In genomic region chr6:24702720-24703282, GRCh38 we compare ENCODE assay signal across 15 cellular contexts. TPM values are rescaled to one million over a fixed set of nuclear protein-coding genes. Genes with fewer than 3 reads are reported as not detected.
DNase-seq lines count a peak whose midpoint lies in the region; ATAC-seq, FAIRE-seq and TF ChIP-seq lines count a peak whose summit lies in the region.
"Had no signal": no experiment of that assay in that cellular context is flagged by ENCODE, and none has a peak within 500 bp of the region (broad histone marks: within the 10 kb centered on the region; RNA-seq: fewer than 3 reads in every experiment).

No MANE protein-coding gene starts in this region.

- H3K9ac ChIP-seq in HepG2 (ENCODE audit: insufficient read depth, low read depth, low read length) (no peak overlapping the region), SK-N-MC (ENCODE audit: insufficient read length) (no peak overlapping the region)

- BruUV-seq in HepG2 (replicated peaks; lab: Mats Ljungman, UMichigan), result no TSS peak

- DNase-seq in HepG2 (ENCODE audit: low spot score) (no peak), right lobe of liver (no peak), SK-N-MC (ENCODE audit: low read depth, low spot score) (no peak), immature natural killer cell (no peak), OCI-M1 (lab: John Stamatoyannopoulos, UW) (no peak), GM13977 (ENCODE audit: low spot score) (no peak)
- DNase-seq: adrenal gland, DMS79, foreskin melanocyte, left ventricle myocardium superior, NCI-H187, NCI-H446 had no signal

- TF ChIP-seq EP300 in HepG2 (IDR thresholded peaks at IDR 0.05; ENCODE audit: low read depth in 2 of 2, low read length in 2 of 2), result no peak
- no peak for TF ChIP-seq EP300 in HepG2 (CRISPR knock-in tag; IDR thresholded peaks at IDR 0.05; ENCODE audit: borderline replicate concordance)

- peak overlapping the region; percentile 16 to 60 (median 40) for H3K27ac Mint-ChIP-seq in immature natural killer cell

- H3K36me3 ChIP-seq in HepG2 (replicated peaks in 1 of 2; ENCODE audit: control insufficient read depth in 1 of 2, insufficient read depth in 2 of 2, low read length in 2 of 2) (peaks cover 6 to 46% of the 10 kb centered on the region in 2 experiments), right lobe of liver (peaks cover 13 to 70% (median 37%) of the 10 kb centered on the region in 4 donors), SK-N-MC (ENCODE audit: insufficient read depth, low read length) (peaks cover 74% of the 10 kb centered on the region), thymus (ENCODE audit: control insufficient read depth, insufficient read depth) (peaks cover 31% of the 10 kb centered on the region)

- CTCF ChIA-PET in HepG2 (lab: Yijun Ruan, JAX; ENCODE audit: low intra/inter-chr PET ratio, low total read pairs), result no interaction called here

- TF ChIP-seq CTCF in HepG2 (CRISPR knock-in tag; IDR thresholded peaks at IDR 0.05) (no peak), right lobe of liver (IDR thresholded peaks at IDR 0.05) (no peak), GM13977 (IDR thresholded peaks at IDR 0.05; ENCODE audit: extremely low read depth, insufficient read depth, missing control alignments) (no peak)

- peaks cover 10 to 38% of the 10 kb centered on the region in 2 donors for H3K4me1 Mint-ChIP-seq in immature natural killer cell

- in situ Hi-C loops in HepG2 (cut with HindIII; ENCODE audit: extremely low pct_ligation_motif_present, low pct_unique_long_range_greater_than_20kb) (no loop called here), GM13977 (cut with MboI; ENCODE audit: low pct_unique_long_range_greater_than_20kb, low sequenced_read_pairs, unreplicated experiment) (loop anchor here (25.0 kb wide), 1 partner anchor 310 kb away; no protein-coding TSS in a partner anchor)

- ATAC-seq in HepG2 (peak; percentile 8), right lobe of liver (no peak), HG03039 (IDR thresholded peaks at IDR 0.05; ENCODE audit: unreplicated experiment) (no peak)
- ATAC-seq: left ventricle myocardium superior had no signal

- H3K4me3 Mint-ChIP-seq in immature natural killer cell, result no peak overlapping the region

- H3K9me3 ChIP-seq in HepG2 (ENCODE audit: low read length), result no peaks in the 10 kb centered on the region
- no peaks in the 10 kb centered on the region for H3K9me3 ChIP-seq in right lobe of liver
- no peaks in the 10 kb centered on the region for H3K9me3 ChIP-seq in SK-N-MC (ENCODE audit: low read depth, low read length)
- H3K9me3 ChIP-seq in thymus (ENCODE audit: control insufficient read depth), result no peaks in the 10 kb centered on the region
- H3K9me3 ChIP-seq: adrenal gland had no signal

- no peak overlapping the region for H2AFZ ChIP-seq in HepG2 (ENCODE audit: low read length)

- no peak overlapping the region for H3K4me2 ChIP-seq in HepG2 (ENCODE audit: low read depth, low read length)

- H3K27ac ChIP-seq in HepG2 (ENCODE audit: extremely low read length, insufficient read depth, low read length), result no peak overlapping the region
- no peak overlapping the region for H3K27ac ChIP-seq in right lobe of liver
- H3K27ac ChIP-seq in SK-N-MC, result 0 out of 2 replicates have a peak overlapping the region, but pooled peaks have one; percentile 45
- peak overlapping the region; percentile 5 for H3K27ac ChIP-seq in thymus (ENCODE audit: low read depth)

- H4K20me1 ChIP-seq in HepG2 (ENCODE audit: insufficient read depth, low read length), result no peaks in the 10 kb centered on the region

- 0 out of 4 replicates have a peak, but pooled peaks of 1 of the 2 experiments have one; percentile 17 for TF ChIP-seq POLR2A in HepG2 (IDR thresholded peaks at IDR 0.05; ENCODE audit: insufficient read depth in 1 of 2, low read depth in 2 of 2, low read length in 2 of 2)
- TF ChIP-seq POLR2A in right lobe of liver (IDR thresholded peaks at IDR 0.05), result no peak

- no peak for TF ChIP-seq RAD21 in HepG2 (CRISPR knock-in tag; IDR thresholded peaks at IDR 0.05)

- POLR2A ChIA-PET in HepG2 (lab: Yijun Ruan, JAX), result interaction anchor here (0.7 to 3.8 kb wide), 5 partner anchors 10 to 63 kb away, joined by 3 to 18 read pairs (median 7); partner anchors contain the start of gene C6orf62

- no peaks in the 10 kb centered on the region for H3K27me3 Mint-ChIP-seq in immature natural killer cell (ENCODE audit: low read depth in 3 of 3)

- H3K4me3 ChIP-seq in HepG2 (replicated peaks in 1 of 3; ENCODE audit: insufficient read depth in 1 of 3, low read depth in 2 of 3, low read length in 3 of 3), result no peak overlapping the region
- no peak overlapping the region for H3K4me3 ChIP-seq in right lobe of liver
- no peak overlapping the region for H3K4me3 ChIP-seq in SK-N-MC
- no peak overlapping the region for H3K4me3 ChIP-seq in thymus (ENCODE audit: low read length)
- H3K4me3 ChIP-seq: adrenal gland had no signal

- intact Hi-C loops in HepG2 (cut with micrococcal nuclease; ENCODE audit: unreplicated experiment) (loop anchor here (10.0 kb wide), 1 partner anchor 372 kb away; no protein-coding TSS in a partner anchor), right lobe of liver (cut with DNase I) (no loop called here)

- H3K36me3 Mint-ChIP-seq in immature natural killer cell, result peaks cover 7 to 32% (median 32%) of the 10 kb centered on the region in 3 donors

- FAIRE-seq in HepG2 (lab: Jason Lieb, UNC), result no peak
- FAIRE-seq: HTR-8/SVneo had no signal

- H3K9me3 Mint-ChIP-seq in immature natural killer cell, result no peaks in the 10 kb centered on the region

- 95% methylated on average over 4 of the region's 4 CpGs for WGBS in HepG2 (ENCODE audit: low lambda C conversion rate)
- 58% methylated on average over 2 of the region's 4 CpGs for WGBS in right lobe of liver (ENCODE audit: insufficient coverage, low coverage, low lambda C conversion rate, missing lambda C conversion rate)
- 95% methylated on average over 4 of the region's 4 CpGs for WGBS in thymus

- H3K79me2 ChIP-seq in HepG2 (ENCODE audit: insufficient read depth, low read length), result no peaks in the 10 kb centered on the region

- H3K27me3 ChIP-seq in HepG2 (ENCODE audit: control insufficient read depth in 1 of 2, insufficient read depth in 2 of 2, low read length in 2 of 2) (no peaks in the 10 kb centered on the region), right lobe of liver (no peaks in the 10 kb centered on the region), thymus (ENCODE audit: control insufficient read depth, insufficient read depth) (no peaks in the 10 kb centered on the region)
- H3K27me3 ChIP-seq: adrenal gland had no signal

- peaks cover 12% of the 10 kb centered on the region for H3K4me1 ChIP-seq in HepG2 (ENCODE audit: insufficient read depth, low read length)
- peaks cover 0 to 6% (median 2%) of the 10 kb centered on the region in 4 donors for H3K4me1 ChIP-seq in right lobe of liver
- H3K4me1 ChIP-seq in thymus (ENCODE audit: control insufficient read depth, insufficient read depth, low read length), result no peaks in the 10 kb centered on the region

RNA-seq across cellular contexts. Expression of gene C6orf62, which starts 16.2 kb away (rescaled TPM):
- total RNA-seq in HepG2 (2016; rRNA removed; fragmentation: Illumina TruSeq; extraction: Trizol), result 90.4 and 135 TPM in 2 replicates
- 24.8 and 26.7 TPM in 2 replicates for total RNA-seq in HepG2 (2016; cell fraction: cytosol; rRNA removed; fragmentation: Illumina TruSeq; extraction: Trizol; ENCODE audit: low read depth)
- 89.3 and 123 TPM in 2 replicates for total RNA-seq in HepG2 (2016; cell fraction: insoluble cytoplasmic fraction; rRNA removed; fragmentation: Illumina TruSeq; extraction: Trizol)
- 130 and 133 TPM in 2 replicates for total RNA-seq in HepG2 (2016; cell fraction: membrane; rRNA removed; fragmentation: Illumina TruSeq; extraction: Trizol)
- 66.3 and 75.0 TPM in 2 replicates for total RNA-seq in HepG2 (2016; cell fraction: nucleus; rRNA removed; fragmentation: Illumina TruSeq; extraction: Trizol)
- 54.8 and 55.6 TPM in 2 replicates for polyA plus RNA-seq in HepG2 (2011; rRNA removed)
- 18.8 and 39.1 TPM in 2 replicates for polyA plus RNA-seq in HepG2 (2011; cell fraction: cytosol; rRNA removed)
- polyA plus RNA-seq in HepG2 (2011; cell fraction: nucleus; rRNA removed), result 24.8 and 28.1 TPM in 2 replicates
- 49.0 and 57.3 TPM in 2 replicates for polyA plus RNA-seq in HepG2 (2012)
- 13.5 and 14.0 TPM in 2 replicates for polyA plus RNA-seq in HepG2 (2016; cell fraction: cytosol; fragmentation: Illumina TruSeq; extraction: Trizol; ENCODE audit: low read depth)
- polyA plus RNA-seq in HepG2 (2016; cell fraction: insoluble cytoplasmic fraction; fragmentation: Illumina TruSeq; extraction: Trizol; ENCODE audit: low read depth), result 91.3 and 99.8 TPM in 2 replicates
- 58.3 and 65.2 TPM in 2 replicates for polyA plus RNA-seq in HepG2 (2016; cell fraction: membrane; fragmentation: Illumina TruSeq; extraction: Trizol; ENCODE audit: low read depth)
- polyA plus RNA-seq in HepG2 (2016; cell fraction: nucleus; fragmentation: Illumina TruSeq; extraction: Trizol; ENCODE audit: insufficient read depth, low read depth), result 80.5 and 88.9 TPM in 2 replicates
- polyA minus RNA-seq in HepG2 (2011; rRNA and poly(A)+ RNA removed; ENCODE audit: low replicate concordance), result 48.0 and 61.4 TPM in 2 replicates
- 47.3 and 69.6 TPM in 2 replicates for polyA minus RNA-seq in HepG2 (2011; cell fraction: cytosol; rRNA and poly(A)+ RNA removed)
- 76.8 and 83.0 TPM in 2 replicates for polyA minus RNA-seq in HepG2 (2011; cell fraction: nucleus; rRNA and poly(A)+ RNA removed)
- total RNA-seq in right lobe of liver, result 10 to 100 TPM; 31.1 to 58.3 (median 48.7) TPM
- polyA plus RNA-seq in immature natural killer cell, result 100 to 1,000 TPM in 1 of 3 donors, 10 to 100 TPM in 2; 63.0 to 140 (median 96.4) TPM
- polyA plus RNA-seq in thymus, result 178 TPM

RNA-seq across cellular contexts. Expression of gene ACOT13, which starts 35.9 kb away (rescaled TPM):
- total RNA-seq in HepG2 (2016; rRNA removed; fragmentation: Illumina TruSeq; extraction: Trizol) (31.5 and 50.9 TPM in 2 replicates), right lobe of liver (10 to 100 TPM; 14.0 to 53.6 (median 43.4) TPM)
- total RNA-seq in HepG2 (2016; cell fraction: cytosol; rRNA removed; fragmentation: Illumina TruSeq; extraction: Trizol; ENCODE audit: low read depth), result 6.6 and 8.6 TPM in 2 replicates
- total RNA-seq in HepG2 (2016; cell fraction: insoluble cytoplasmic fraction; rRNA removed; fragmentation: Illumina TruSeq; extraction: Trizol), result 33.5 and 52.4 TPM in 2 replicates
- total RNA-seq in HepG2 (2016; cell fraction: membrane; rRNA removed; fragmentation: Illumina TruSeq; extraction: Trizol), result 15.3 and 16.7 TPM in 2 replicates
- total RNA-seq in HepG2 (2016; cell fraction: nucleus; rRNA removed; fragmentation: Illumina TruSeq; extraction: Trizol), result 8.2 and 8.5 TPM in 2 replicates
- polyA plus RNA-seq in HepG2 (2011; rRNA removed) (37.5 and 45.1 TPM in 2 replicates), immature natural killer cell (10 to 100 TPM in 2 of 3 donors, 1 to 10 TPM in 1; 6.2 to 17.1 (median 16.5) TPM), thymus (29.4 TPM)
- polyA plus RNA-seq in HepG2 (2011; cell fraction: cytosol; rRNA removed), result 15.1 and 22.8 TPM in 2 replicates
- polyA plus RNA-seq in HepG2 (2011; cell fraction: nucleus; rRNA removed), result 6.6 and 7.0 TPM in 2 replicates
- polyA plus RNA-seq in HepG2 (2012), result 33.4 and 56.4 TPM in 2 replicates
- polyA plus RNA-seq in HepG2 (2016; cell fraction: cytosol; fragmentation: Illumina TruSeq; extraction: Trizol; ENCODE audit: low read depth), result 13.4 and 16.5 TPM in 2 replicates
- polyA plus RNA-seq in HepG2 (2016; cell fraction: insoluble cytoplasmic fraction; fragmentation: Illumina TruSeq; extraction: Trizol; ENCODE audit: low read depth), result 53.6 and 58.5 TPM in 2 replicates
- 16.5 and 18.7 TPM in 2 replicates for polyA plus RNA-seq in HepG2 (2016; cell fraction: membrane; fragmentation: Illumina TruSeq; extraction: Trizol; ENCODE audit: low read depth)
- polyA plus RNA-seq in HepG2 (2016; cell fraction: nucleus; fragmentation: Illumina TruSeq; extraction: Trizol; ENCODE audit: insufficient read depth, low read depth), result 21.0 and 21.1 TPM in 2 replicates
- 3.0 and 5.1 TPM in 2 replicates for polyA minus RNA-seq in HepG2 (2011; rRNA and poly(A)+ RNA removed; ENCODE audit: low replicate concordance)
- polyA minus RNA-seq in HepG2 (2011; cell fraction: cytosol; rRNA and poly(A)+ RNA removed), result 6.4 and 9.3 TPM in 2 replicates
- polyA minus RNA-seq in HepG2 (2011; cell fraction: nucleus; rRNA and poly(A)+ RNA removed), result 4.5 and 6.3 TPM in 2 replicates

RNA-seq across cellular contexts. Expression of gene TDP2, which starts 36.1 kb away (rescaled TPM):
- total RNA-seq in HepG2 (2016; rRNA removed; fragmentation: Illumina TruSeq; extraction: Trizol), result 42.6 and 73.1 TPM in 2 replicates
- total RNA-seq in HepG2 (2016; cell fraction: cytosol; rRNA removed; fragmentation: Illumina TruSeq; extraction: Trizol; ENCODE audit: low read depth), result 10.2 and 10.8 TPM in 2 replicates
- total RNA-seq in HepG2 (2016; cell fraction: insoluble cytoplasmic fraction; rRNA removed; fragmentation: Illumina TruSeq; extraction: Trizol), result 42.3 and 70.9 TPM in 2 replicates
- total RNA-seq in HepG2 (2016; cell fraction: membrane; rRNA removed; fragmentation: Illumina TruSeq; extraction: Trizol), result 31.3 and 32.0 TPM in 2 replicates
- total RNA-seq in HepG2 (2016; cell fraction: nucleus; rRNA removed; fragmentation: Illumina TruSeq; extraction: Trizol), result 42.3 and 44.0 TPM in 2 replicates
- 28.5 and 30.5 TPM in 2 replicates for polyA plus RNA-seq in HepG2 (2011; rRNA removed)
- 15.3 and 20.6 TPM in 2 replicates for polyA plus RNA-seq in HepG2 (2011; cell fraction: cytosol; rRNA removed)
- polyA plus RNA-seq in HepG2 (2011; cell fraction: nucleus; rRNA removed), result 22.8 and 29.8 TPM in 2 replicates
- polyA plus RNA-seq in HepG2 (2012), result 41.8 and 51.0 TPM in 2 replicates
- 10.0 and 11.4 TPM in 2 replicates for polyA plus RNA-seq in HepG2 (2016; cell fraction: cytosol; fragmentation: Illumina TruSeq; extraction: Trizol; ENCODE audit: low read depth)
- 109 and 114 TPM in 2 replicates for polyA plus RNA-seq in HepG2 (2016; cell fraction: insoluble cytoplasmic fraction; fragmentation: Illumina TruSeq; extraction: Trizol; ENCODE audit: low read depth)
- 29.1 and 29.5 TPM in 2 replicates for polyA plus RNA-seq in HepG2 (2016; cell fraction: membrane; fragmentation: Illumina TruSeq; extraction: Trizol; ENCODE audit: low read depth)
- polyA plus RNA-seq in HepG2 (2016; cell fraction: nucleus; fragmentation: Illumina TruSeq; extraction: Trizol; ENCODE audit: insufficient read depth, low read depth), result 64.6 and 67.4 TPM in 2 replicates
- polyA minus RNA-seq in HepG2 (2011; rRNA and poly(A)+ RNA removed; ENCODE audit: low replicate concordance), result 12.8 and 18.3 TPM in 2 replicates
- polyA minus RNA-seq in HepG2 (2011; cell fraction: cytosol; rRNA and poly(A)+ RNA removed), result 12.9 and 13.3 TPM in 2 replicates
- polyA minus RNA-seq in HepG2 (2011; cell fraction: nucleus; rRNA and poly(A)+ RNA removed), result 50.3 and 64.9 TPM in 2 replicates
- 10 to 100 TPM; 20.4 to 33.2 (median 24.0) TPM for total RNA-seq in right lobe of liver
- 10 to 100 TPM; 40.6 to 49.7 (median 46.5) TPM for polyA plus RNA-seq in immature natural killer cell
- 69.9 TPM for polyA plus RNA-seq in thymus

RNA-seq across cellular contexts. Expression of gene KIAA0319, which starts 56.8 kb away (rescaled TPM):
- total RNA-seq in HepG2 (2016; rRNA removed; fragmentation: Illumina TruSeq; extraction: Trizol), result not detected in 2 replicates
- total RNA-seq in HepG2 (2016; cell fraction: cytosol; rRNA removed; fragmentation: Illumina TruSeq; extraction: Trizol; ENCODE audit: low read depth), result not detected in 2 replicates
- total RNA-seq in HepG2 (2016; cell fraction: insoluble cytoplasmic fraction; rRNA removed; fragmentation: Illumina TruSeq; extraction: Trizol), result 0.02 TPM in 1 of 2 replicates, not detected in the other
- 0.03 TPM in 1 of 2 replicates, not detected in the other for total RNA-seq in HepG2 (2016; cell fraction: membrane; rRNA removed; fragmentation: Illumina TruSeq; extraction: Trizol)
- not detected in 2 replicates for total RNA-seq in HepG2 (2016; cell fraction: nucleus; rRNA removed; fragmentation: Illumina TruSeq; extraction: Trizol)
- 0.01 TPM in 1 of 2 replicates, not detected in the other for polyA plus RNA-seq in HepG2 (2011; rRNA removed)
- polyA plus RNA-seq in HepG2 (2011; cell fraction: cytosol; rRNA removed), result 0.01 TPM in 2 replicates
- polyA plus RNA-seq in HepG2 (2011; cell fraction: nucleus; rRNA removed), result 0.03 TPM in 2 replicates
- 0.04 TPM in 1 of 2 replicates, not detected in the other for polyA plus RNA-seq in HepG2 (2012)
- polyA plus RNA-seq in HepG2 (2016; cell fraction: cytosol; fragmentation: Illumina TruSeq; extraction: Trizol; ENCODE audit: low read depth), result not detected in 2 replicates
- not detected in 2 replicates for polyA plus RNA-seq in HepG2 (2016; cell fraction: insoluble cytoplasmic fraction; fragmentation: Illumina TruSeq; extraction: Trizol; ENCODE audit: low read depth)
- polyA plus RNA-seq in HepG2 (2016; cell fraction: membrane; fragmentation: Illumina TruSeq; extraction: Trizol; ENCODE audit: low read depth), result not detected in 2 replicates
- not detected in 2 replicates for polyA plus RNA-seq in HepG2 (2016; cell fraction: nucleus; fragmentation: Illumina TruSeq; extraction: Trizol; ENCODE audit: insufficient read depth, low read depth)
- polyA minus RNA-seq in HepG2 (2011; rRNA and poly(A)+ RNA removed; ENCODE audit: low replicate concordance), result 0.12 and 7.9 TPM in 2 replicates
- polyA minus RNA-seq in HepG2 (2011; cell fraction: cytosol; rRNA and poly(A)+ RNA removed), result not detected in 2 replicates
- 0.13 TPM in 1 of 2 replicates, not detected in the other for polyA minus RNA-seq in HepG2 (2011; cell fraction: nucleus; rRNA and poly(A)+ RNA removed)
- under 1 TPM in 1 of 6 experiments, not detected in 5; 0.02 TPM for total RNA-seq in right lobe of liver
- polyA plus RNA-seq in immature natural killer cell, result not detected
- 0.23 TPM for polyA plus RNA-seq in thymus
- total RNA-seq: left ventricle myocardium superior had no signal

Comparison
In these comparisons a context has a peak if more than half of its experiments do, and no peak if none do; other contexts are left out.
1. H3K27ac ChIP-seq: peak in SK-N-MC (single experiment) and thymus (single experiment); none in HepG2 (single experiment) and right lobe of liver (0 of 3).